ENCODE assay signal across 8 cellular contexts in genomic region chr16:2473999-2474876, GRCh38. TPM values are rescaled to one million over a fixed set of nuclear protein-coding genes. Genes with fewer than 3 reads are reported as not detected.
A peak's percentile ranks its signal among the peaks of the same experiment; 100 is the strongest.
DNase-seq lines count a peak whose midpoint lies in the region; ATAC-seq and TF ChIP-seq lines count a peak whose summit lies in the region.

No MANE protein-coding gene starts in this region.

- H4K20me1 ChIP-seq in MM.1S (ENCODE audit: insufficient read depth, low read length), result no peaks in the 10 kb centered on the region

- peak overlapping the region; percentile 100 for H3K4me2 ChIP-seq in MM.1S (ENCODE audit: low read depth, low read length)

- peak; percentile 25 to 34 for DNase-seq in AML-193 (lab: John Stamatoyannopoulos, UW)
- peak; percentile 60 for DNase-seq in MM.1S
- DNase-seq in activated CD4-positive, alpha-beta T cell treated with anti-CD3 and anti-CD28 coated beads for 48 hours, result peak; percentile 67
- DNase-seq in ecto neural progenitor cell (ENCODE audit: low spot score), result peak; percentile 72
- DNase-seq in lung microvascular endothelial cell (ENCODE audit: low read depth in 2 of 2), result peak; percentile 57 to 65
- peak; percentile 34 to 40 for DNase-seq in stimulated activated CD8-positive, alpha-beta memory T cell treated with anti-CD3 and anti-CD28 coated beads, Interleukin-2, amount 100 ng/mL, for 1 hour (ENCODE audit: low read depth in 2 of 2)
- DNase-seq in GF-D8 (lab: John Stamatoyannopoulos, UW), result no peak

- peak; percentile 15 for ATAC-seq in GM19324 (IDR thresholded peaks at IDR 0.05; ENCODE audit: low FRiP score, unreplicated experiment)

- H3K27ac ChIP-seq in MM.1S (ENCODE audit: low read length), result no peak overlapping the region

- peak overlapping the region; percentile 92 for H3K4me3 ChIP-seq in MM.1S (ENCODE audit: low read length)

- peak overlapping the region; percentile 85 for H3K9ac ChIP-seq in MM.1S (ENCODE audit: low read length)

- H3K9me3 ChIP-seq in MM.1S (replicated peaks; ENCODE audit: insufficient read depth, low read length), result no peaks in the 10 kb centered on the region

- H3K4me1 ChIP-seq in MM.1S (ENCODE audit: low read length), result no peaks in the 10 kb centered on the region

- peak overlapping the region; percentile 87 for H2AFZ ChIP-seq in MM.1S (ENCODE audit: low read length)

- no peaks in the 10 kb centered on the region for H3K36me3 ChIP-seq in MM.1S (replicated peaks; ENCODE audit: insufficient read depth, low read length)

- H3K79me2 ChIP-seq in MM.1S (ENCODE audit: low read length), result peaks cover 23% of the 10 kb centered on the region

- H3K9me2 ChIP-seq in MM.1S (replicated peaks; ENCODE audit: insufficient read depth, low read length), result no peaks in the 10 kb centered on the region

- TF ChIP-seq CTCF in MM.1S (IDR thresholded peaks at IDR 0.05; ENCODE audit: low read length), result peak; percentile 34

- peaks cover 6% of the 10 kb centered on the region; the same call in 1 of the 2 replicates for H3F3A ChIP-seq in MM.1S (ENCODE audit: insufficient read depth, low read length)

- H3K27me3 ChIP-seq in MM.1S (replicated peaks; ENCODE audit: insufficient read depth, low read length), result peaks cover 40% of the 10 kb centered on the region

RNA-seq across cellular contexts. Expression of gene TBC1D24, which starts 0.7 kb away (rescaled TPM):
- 5.0 and 6.3 TPM in 2 replicates for total RNA-seq in lung microvascular endothelial cell

RNA-seq across cellular contexts. Expression of gene NTN3, which starts 3.1 kb away (rescaled TPM):
- under 0.01 TPM in 2 replicates for total RNA-seq in lung microvascular endothelial cell

RNA-seq across cellular contexts. Expression of gene TEDC2, which starts 14.3 kb away (rescaled TPM):
- total RNA-seq in lung microvascular endothelial cell, result 2.6 and 3.3 TPM in 2 replicates

RNA-seq across cellular contexts. Expression of gene ATP6V0C, which starts 39.5 kb away (rescaled TPM):
- 5.2 and 7.1 TPM in 2 replicates for total RNA-seq in lung microvascular endothelial cell

RNA-seq across cellular contexts. Expression of gene CCNF, which starts 45.0 kb away (rescaled TPM):
- 7.7 and 15.0 TPM in 2 replicates for total RNA-seq in lung microvascular endothelial cell
